In the genomic region with DNA sequence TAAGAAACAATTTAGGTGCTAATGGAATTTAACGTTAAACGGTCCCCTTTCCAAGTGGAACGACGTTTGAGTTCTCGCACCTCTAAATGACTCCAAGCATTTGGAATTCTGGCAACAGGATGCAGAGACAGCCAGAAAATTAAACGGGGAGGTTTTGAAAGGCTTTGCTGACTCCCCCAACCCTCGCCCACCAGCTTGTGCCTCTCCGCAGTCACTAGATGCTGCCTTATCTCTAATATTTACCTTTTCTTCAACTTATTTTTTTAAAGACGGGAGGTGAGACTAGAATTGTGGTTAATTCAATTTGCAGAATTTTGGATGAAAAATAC, we compare ENCODE assay signal across 10 cellular contexts. TPM values are rescaled to one million over a fixed set of nuclear protein-coding genes. Genes with fewer than 3 reads are reported as not detected.
A peak's percentile ranks its signal among the peaks of the same experiment; 100 is the strongest.
DNase-seq lines count a peak whose midpoint lies in the region; ATAC-seq and TF ChIP-seq lines count a peak whose summit lies in the region.
"Had no signal": no experiment of that assay in that cellular context is flagged by ENCODE, and none has a peak within 500 bp of the region (broad histone marks: within the 10 kb centered on the region; RNA-seq: fewer than 3 reads in every experiment).

No MANE protein-coding gene starts in this region.

- TF ChIP-seq POLR2A in tibial nerve (IDR thresholded peaks at IDR 0.05) = no peak

- H3K27ac Mint-ChIP-seq in activated T-cell treated with anti-CD3 and anti-CD28 coated beads, Interleukin-2, amount 50 U/mL, for 24 hours = peak overlapping the region; percentile 86
- peak overlapping the region; percentile 54 to 87 for H3K27ac Mint-ChIP-seq in effector memory CD8-positive, alpha-beta T cell

- intact Hi-C loops in Panc1 (cut with micrococcal nuclease; ENCODE audit: unreplicated experiment) = loop anchor here (5.0 kb wide), 1 partner anchor 253 kb away; no protein-coding TSS in a partner anchor

- no peak overlapping the region for H3K4me3 Mint-ChIP-seq in activated T-cell treated with anti-CD3 and anti-CD28 coated beads, Interleukin-2, amount 50 U/mL, for 24 hours
- H3K4me3 Mint-ChIP-seq in effector memory CD8-positive, alpha-beta T cell = peak overlapping the region; percentile 19 to 47

- WGBS in tibial nerve, 2 donors = 11 to 13% methylated on average over 9 of the region's 9 CpGs

- no peaks in the 10 kb centered on the region for H3K9me3 Mint-ChIP-seq in activated T-cell treated with anti-CD3 and anti-CD28 coated beads, Interleukin-2, amount 50 U/mL, for 24 hours
- no peaks in the 10 kb centered on the region for H3K9me3 Mint-ChIP-seq in effector memory CD8-positive, alpha-beta T cell

- ATAC-seq in Panc1 (no peak), GM19452 (IDR thresholded peaks at IDR 0.05; ENCODE audit: unreplicated experiment) (no peak), GM18511 (IDR thresholded peaks at IDR 0.05; ENCODE audit: unreplicated experiment) (no peak)
- no peak for ATAC-seq in effector memory CD8-positive, alpha-beta T cell (replicated peaks)
- ATAC-seq: heart left ventricle had no signal

- H3K36me3 Mint-ChIP-seq in activated T-cell treated with anti-CD3 and anti-CD28 coated beads, Interleukin-2, amount 50 U/mL, for 24 hours (ENCODE audit: low read depth) = no peaks in the 10 kb centered on the region
- H3K36me3 Mint-ChIP-seq in effector memory CD8-positive, alpha-beta T cell (ENCODE audit: insufficient read depth) = peaks cover 70% of the 10 kb centered on the region

- no TSS peak for BruUV-seq in Panc1 (replicated peaks; lab: Mats Ljungman, UMichigan)

- H3K4me3 ChIP-seq in Panc1 (ENCODE audit: low read depth in 2 of 2, low read length in 2 of 2) (peak overlapping the region; percentile 75 to 84), tibial nerve (no peak overlapping the region)

- peaks cover 28% of the 10 kb centered on the region for H3K4me1 Mint-ChIP-seq in activated T-cell treated with anti-CD3 and anti-CD28 coated beads, Interleukin-2, amount 50 U/mL, for 24 hours (ENCODE audit: low read depth)
- H3K4me1 Mint-ChIP-seq in effector memory CD8-positive, alpha-beta T cell (ENCODE audit: low read depth in 2 of 2) = peaks cover 0 to 4% of the 10 kb centered on the region in 2 donors

- DNase-seq in activated T-cell treated with anti-CD3 and anti-CD28 coated beads, Interleukin-2, amount 50 U/mL, for 24 hours = no peak
- no peak for DNase-seq in activated T-cell treated with anti-CD3 and anti-CD28 coated beads, Interleukin-2, amount 50 U/mL, for 48 hours
- DNase-seq in Panc1 (ENCODE audit: low read depth, low spot score) (no peak), pons (ENCODE audit: low spot score) (peak; percentile 1), tibial nerve (ENCODE audit: low spot score in 2 of 2) (no peak)
- no peak for DNase-seq in effector memory CD8-positive, alpha-beta T cell
- DNase-seq: effector CD4-positive, alpha-beta T cell; heart left ventricle had no signal

- peaks cover 68% of the 10 kb centered on the region for H3K27me3 Mint-ChIP-seq in activated T-cell treated with anti-CD3 and anti-CD28 coated beads, Interleukin-2, amount 50 U/mL, for 24 hours
- H3K27me3 Mint-ChIP-seq in effector memory CD8-positive, alpha-beta T cell = peaks cover 42 to 63% of the 10 kb centered on the region in 2 donors

- no peak for TF ChIP-seq EP300 in tibial nerve (IDR thresholded peaks at IDR 0.05)

- H3K4me1 ChIP-seq in Panc1 (ENCODE audit: control insufficient read depth, insufficient read depth, low read length) = peaks cover 20% of the 10 kb centered on the region
- peaks cover 0 to 58% (median 19%) of the 10 kb centered on the region in 4 donors for H3K4me1 ChIP-seq in tibial nerve

- CTCF ChIA-PET in Panc1 (lab: Charles Lee) = no interaction called here

- in situ Hi-C loops in Panc1 (cut with HindIII; ENCODE audit: low pct_unique_long_range_greater_than_20kb, low sequenced_read_pairs) = no loop called here

- POLR2A ChIA-PET in Panc1 (lab: Charles Lee) = no interaction called here

- H3K27ac ChIP-seq in Panc1 (ENCODE audit: low read length) (peak overlapping the region; percentile 92), tibial nerve (no peak overlapping the region)
- H3K27ac ChIP-seq: heart left ventricle had no signal

- H3K27me3 ChIP-seq in Panc1 (ENCODE audit: control insufficient read depth, insufficient read depth, low read length) = no peaks in the 10 kb centered on the region
- H3K27me3 ChIP-seq in tibial nerve = peaks cover 13 to 85% of the 10 kb centered on the region in 2 donors

- H3K36me3 ChIP-seq in Panc1 (ENCODE audit: control insufficient read depth, insufficient read depth, low read length) = peaks cover 3% of the 10 kb centered on the region; the same call in 1 of the 2 replicates
- no peaks in the 10 kb centered on the region for H3K36me3 ChIP-seq in tibial nerve
- H3K36me3 ChIP-seq: heart left ventricle had no signal

- H3K9me3 ChIP-seq in Panc1 (ENCODE audit: control insufficient read depth, insufficient read depth, low read depth, low read length) (no peaks in the 10 kb centered on the region), tibial nerve (peaks cover 0 to 3% (median 0%) of the 10 kb centered on the region in 4 donors)

- TF ChIP-seq CTCF in Panc1 (IDR thresholded peaks at IDR 0.05) (no peak), tibial nerve (IDR thresholded peaks at IDR 0.05) (no peak)

RNA-seq across cellular contexts. Expression of a gene that starts 2.5 kb away (rescaled TPM):
- 54.5 TPM for total RNA-seq in Panc1 (2021; ENCODE audit: unreplicated experiment)
- 43.4 TPM for polyA plus RNA-seq in Panc1 (2012; ENCODE audit: insufficient read length)
- total RNA-seq in tibial nerve = not detected
- total RNA-seq: heart left ventricle had no signal
- polyA plus RNA-seq: heart left ventricle had no signal

RNA-seq across cellular contexts. Expression of a gene that starts 12.5 kb away (rescaled TPM):
- 5.2 TPM for total RNA-seq in Panc1 (2021; ENCODE audit: unreplicated experiment)
- 2.8 TPM for polyA plus RNA-seq in Panc1 (2012; ENCODE audit: insufficient read length)
- not detected for total RNA-seq in tibial nerve
- total RNA-seq: heart left ventricle had no signal
- polyA plus RNA-seq: heart left ventricle had no signal

Comparison
In these comparisons a context has a peak if more than half of its experiments do, and no peak if none do; other contexts are left out.
1. H3K4me3 ChIP-seq: peak in Panc1 (2 of 2); none in tibial nerve (0 of 4).
2. RNA of a gene that starts 2.5 kb away (total RNA-seq): 54.5 TPM in Panc1 (single experiment); not detected in tibial nerve; every median in the first group is over 10 times any median in the second.